Comparison of ENCODE assay signal across 24 cellular contexts in genomic region chr1:89203166-89203565, GRCh38. TPM values are rescaled to one million over a fixed set of nuclear protein-coding genes. Genes with fewer than 3 reads are reported as not detected.
A peak's percentile ranks its signal among the peaks of the same experiment; 100 is the strongest.
DNase-seq lines count a peak whose midpoint lies in the region; ATAC-seq and TF ChIP-seq lines count a peak whose summit lies in the region.
"Had no signal": no experiment of that assay in that cellular context is flagged by ENCODE, and none has a peak within 500 bp of the region (broad histone marks: within the 10 kb centered on the region; RNA-seq: fewer than 3 reads in every experiment).

No MANE protein-coding gene starts in this region.

- H2BK5ac ChIP-seq in H9 (ENCODE audit: insufficient read length, low read length) = no peak overlapping the region

- H2BK120ac ChIP-seq in H9 (ENCODE audit: low read depth, low read length, poor library complexity, severe bottlenecking) = no peak overlapping the region

- ATAC-seq in activated CD8-positive, alpha-beta T cell treated with anti-CD3 and anti-CD28 coated beads for 36 hours = peak; percentile 40
- ATAC-seq in activated CD8-positive, alpha-beta T cell treated with anti-CD3 and anti-CD28 coated beads, Interleukin-2, amount 10 ng/mL, durations not matched to agents 7 days and 5 days = no peak
- peak; percentile 77 for ATAC-seq in stimulated activated effector memory CD8-positive, alpha-beta T cell treated with anti-CD3 and anti-CD28 coated beads, Interleukin-12 subunit alpha, Interleukin-12 subunit beta, amount 100 ng/mL, for 72 hours
- ATAC-seq: Right ventricle myocardium inferior, T-helper 17 cell, WTC11 had no signal

- H3K27ac Mint-ChIP-seq in activated CD8-positive, alpha-beta T cell treated with anti-CD3 and anti-CD28 coated beads for 36 hours = no peak overlapping the region
- no peak overlapping the region for H3K27ac Mint-ChIP-seq in activated CD8-positive, alpha-beta T cell treated with anti-CD3 and anti-CD28 coated beads, Interleukin-2, amount 10 ng/mL, durations not matched to agents 7 days and 5 days
- no peak overlapping the region for H3K27ac Mint-ChIP-seq in stimulated activated effector memory CD8-positive, alpha-beta T cell treated with anti-CD3 and anti-CD28 coated beads, Interleukin-12 subunit alpha, Interleukin-12 subunit beta, amount 100 ng/mL, for 72 hours
- no peak overlapping the region for H3K27ac Mint-ChIP-seq in H9
- H3K27ac Mint-ChIP-seq: activated T-helper 2 cell treated with anti-CD3 and anti-CD28 coated beads, Interferon-gamma antibody, Interleukin-2, Interleukin-4, amounts not matched to agents 10 μg/mL and 5 μg/mL and 100 μg/mL, durations not matched to agents 14 hours and 24 hours and 36 hours; IgD-negative memory B cell; stimulated activated naive CD8-positive, alpha-beta T cell treated with anti-CD3 and anti-CD28 coated beads, Interleukin-15, Interleukin-2, amounts not matched to agents 100 ng/mL and 50 ng/mL, for 24 hours; T-helper 17 cell; type B pancreatic cell; WTC11 had no signal

- H3K27me3 ChIP-seq in thyroid gland = no peaks in the 10 kb centered on the region
- no peaks in the 10 kb centered on the region for H3K27me3 ChIP-seq in H9 (ENCODE audit: insufficient read depth, low read length)

- peaks cover 42% of the 10 kb centered on the region for H3K4me1 Mint-ChIP-seq in activated CD8-positive, alpha-beta T cell treated with anti-CD3 and anti-CD28 coated beads for 36 hours (ENCODE audit: low read depth)
- peaks cover 20% of the 10 kb centered on the region for H3K4me1 Mint-ChIP-seq in activated CD8-positive, alpha-beta T cell treated with anti-CD3 and anti-CD28 coated beads, Interleukin-2, amount 10 ng/mL, durations not matched to agents 7 days and 5 days (ENCODE audit: low read depth)
- peaks cover 46% of the 10 kb centered on the region for H3K4me1 Mint-ChIP-seq in stimulated activated effector memory CD8-positive, alpha-beta T cell treated with anti-CD3 and anti-CD28 coated beads, Interleukin-12 subunit alpha, Interleukin-12 subunit beta, amount 100 ng/mL, for 72 hours
- H3K4me1 Mint-ChIP-seq in H9 = peaks cover 2 to 4% of the 10 kb centered on the region in 2 experiments; a peak in 1 of 4 replicates

- H3K27me3 Mint-ChIP-seq in activated CD8-positive, alpha-beta T cell treated with anti-CD3 and anti-CD28 coated beads for 36 hours = no peaks in the 10 kb centered on the region
- no peaks in the 10 kb centered on the region for H3K27me3 Mint-ChIP-seq in activated CD8-positive, alpha-beta T cell treated with anti-CD3 and anti-CD28 coated beads, Interleukin-2, amount 10 ng/mL, durations not matched to agents 7 days and 5 days (ENCODE audit: low read depth)
- no peaks in the 10 kb centered on the region for H3K27me3 Mint-ChIP-seq in H9 (ENCODE audit: low read depth)
- H3K27me3 Mint-ChIP-seq: CD4-positive, alpha-beta T cell; IgD-negative memory B cell; stimulated activated naive CD8-positive, alpha-beta T cell treated with anti-CD3 and anti-CD28 coated beads, Interleukin-15, Interleukin-2, amounts not matched to agents 100 ng/mL and 50 ng/mL, for 24 hours; T-helper 17 cell had no signal

- peaks cover 1 to 2% of the 10 kb centered on the region in 2 donors for H3K4me1 ChIP-seq in thyroid gland
- H3K4me1 ChIP-seq in H9 (ENCODE audit: insufficient read depth, low read length) = no peaks in the 10 kb centered on the region

- H4K8ac ChIP-seq in H9 (replicated peaks; ENCODE audit: insufficient read length, low read depth, low read length) = no peak overlapping the region

- no peak overlapping the region for H3K27ac ChIP-seq in thyroid gland
- H3K27ac ChIP-seq in H9 (ENCODE audit: insufficient read length, low read depth, low read length) = no peak overlapping the region

- H3K14ac ChIP-seq in H9 (ENCODE audit: insufficient read depth, low read length) = no peak overlapping the region

- peaks cover 22% of the 10 kb centered on the region for H3K9me3 Mint-ChIP-seq in activated CD8-positive, alpha-beta T cell treated with anti-CD3 and anti-CD28 coated beads for 36 hours
- peaks cover 21% of the 10 kb centered on the region for H3K9me3 Mint-ChIP-seq in activated CD8-positive, alpha-beta T cell treated with anti-CD3 and anti-CD28 coated beads, Interleukin-2, amount 10 ng/mL, durations not matched to agents 7 days and 5 days (ENCODE audit: insufficient read depth)
- H3K9me3 Mint-ChIP-seq in stimulated activated effector memory CD8-positive, alpha-beta T cell treated with anti-CD3 and anti-CD28 coated beads, Interleukin-12 subunit alpha, Interleukin-12 subunit beta, amount 100 ng/mL, for 72 hours = peaks cover 8% of the 10 kb centered on the region
- peaks cover 18 to 29% of the 10 kb centered on the region in 2 experiments for H3K9me3 Mint-ChIP-seq in H9
- H3K9me3 Mint-ChIP-seq: type B pancreatic cell had no signal

- no peaks in the 10 kb centered on the region for H3K79me2 ChIP-seq in H9 (ENCODE audit: insufficient read depth, low read length)

- no peak overlapping the region for H3K4me2 ChIP-seq in H9 (ENCODE audit: insufficient read depth, insufficient read length, low read length)

- no peak for TF ChIP-seq POLR2A in thyroid gland (IDR thresholded peaks at IDR 0.05)

- no peak overlapping the region for H3K18ac ChIP-seq in H9 (ENCODE audit: insufficient read length, low read depth, low read length)

- no peak overlapping the region for H3K9ac ChIP-seq in H9 (ENCODE audit: extremely low read depth, insufficient read length, low read length)

- no peak overlapping the region for H3K4me3 Mint-ChIP-seq in activated CD8-positive, alpha-beta T cell treated with anti-CD3 and anti-CD28 coated beads for 36 hours
- H3K4me3 Mint-ChIP-seq in activated CD8-positive, alpha-beta T cell treated with anti-CD3 and anti-CD28 coated beads, Interleukin-2, amount 10 ng/mL, durations not matched to agents 7 days and 5 days = no peak overlapping the region
- H3K4me3 Mint-ChIP-seq in stimulated activated effector memory CD8-positive, alpha-beta T cell treated with anti-CD3 and anti-CD28 coated beads, Interleukin-12 subunit alpha, Interleukin-12 subunit beta, amount 100 ng/mL, for 72 hours = no peak overlapping the region
- H3K4me3 Mint-ChIP-seq in H9 = no peak overlapping the region
- H3K4me3 Mint-ChIP-seq: CD4-positive, alpha-beta T cell; IgD-negative memory B cell; stimulated activated naive CD8-positive, alpha-beta T cell treated with anti-CD3 and anti-CD28 coated beads, Interleukin-15, Interleukin-2, amounts not matched to agents 100 ng/mL and 50 ng/mL, for 24 hours; T-helper 17 cell; type B pancreatic cell; WTC11 had no signal

- CTCF ChIA-PET in activated CD8-positive, alpha-beta T cell treated with anti-CD3 and anti-CD28 coated beads for 36 hours (lab: Charles Lee) = interaction anchor here (1.4 to 2.0 kb wide), 3 partner anchors 63 to 230 kb away, joined by 4 to 7 read pairs (median 5); no protein-coding TSS in a partner anchor
- CTCF ChIA-PET in activated CD8-positive, alpha-beta T cell treated with anti-CD3 and anti-CD28 coated beads, Interleukin-2, amount 10 ng/mL, durations not matched to agents 7 days and 5 days (lab: Charles Lee) = interaction anchor here (0.7 kb wide), 1 partner anchor 17 kb away, joined by 3 read pairs; no protein-coding TSS in a partner anchor

- intact Hi-C loops in activated CD8-positive, alpha-beta T cell treated with anti-CD3 and anti-CD28 coated beads for 36 hours (cut with micrococcal nuclease) = no loop called here
- intact Hi-C loops in thyroid gland (cut with DNase I) = no loop called here

- no peaks in the 10 kb centered on the region for H3K9me3 ChIP-seq in thyroid gland
- peaks cover 7% of the 10 kb centered on the region for H3K9me3 ChIP-seq in H9 (ENCODE audit: control insufficient read depth, low read depth, low read length)

- WGBS in thyroid gland, 2 donors = 96 to 97% methylated on average over 1 of the region's 1 CpG
- no CpG with 5 or more reads among the region's 1 CpG for WGBS in H9 (ENCODE audit: extremely low coverage, insufficient read length, low lambda C conversion rate)

- POLR2A ChIA-PET in activated CD8-positive, alpha-beta T cell treated with anti-CD3 and anti-CD28 coated beads for 36 hours (lab: Charles Lee) = interaction anchor here (1.2 to 1.9 kb wide), 2 partner anchors 57 to 76 kb away, joined by 6 to 8 read pairs; partner anchors contain the start of gene GBP2
- POLR2A ChIA-PET in activated CD8-positive, alpha-beta T cell treated with anti-CD3 and anti-CD28 coated beads, Interleukin-2, amount 10 ng/mL, durations not matched to agents 7 days and 5 days (lab: Charles Lee) = interaction anchor here (0.8 to 1.3 kb wide), 2 partner anchors 57 to 76 kb away, joined by 3 to 4 read pairs; no protein-coding TSS in a partner anchor

- no peak overlapping the region for H3T11ph ChIP-seq in H9 (ENCODE audit: low read length)

- no peak overlapping the region for H3K56ac ChIP-seq in H9 (ENCODE audit: insufficient read length, low read depth, low read length)

- no peaks in the 10 kb centered on the region for H3K36me3 ChIP-seq in thyroid gland

- H2BK12ac ChIP-seq in H9 (ENCODE audit: insufficient read length, low read depth, low read length) = no peak overlapping the region

- H3K36me3 Mint-ChIP-seq in activated CD8-positive, alpha-beta T cell treated with anti-CD3 and anti-CD28 coated beads for 36 hours (ENCODE audit: low read depth) = peaks cover 27% of the 10 kb centered on the region
- H3K36me3 Mint-ChIP-seq in activated CD8-positive, alpha-beta T cell treated with anti-CD3 and anti-CD28 coated beads, Interleukin-2, amount 10 ng/mL, durations not matched to agents 7 days and 5 days (ENCODE audit: low read depth) = peaks cover 43% of the 10 kb centered on the region
- H3K36me3 Mint-ChIP-seq in stimulated activated effector memory CD8-positive, alpha-beta T cell treated with anti-CD3 and anti-CD28 coated beads, Interleukin-12 subunit alpha, Interleukin-12 subunit beta, amount 100 ng/mL, for 72 hours = no peaks in the 10 kb centered on the region
- peaks cover 2 to 12% (median 12%) of the 10 kb centered on the region in 3 experiments; a peak in 6 of 7 replicates for H3K36me3 Mint-ChIP-seq in H9 (ENCODE audit: insufficient read depth in 1 of 3, low read depth in 3 of 3)
- H3K36me3 Mint-ChIP-seq: type B pancreatic cell had no signal

- no peaks in the 10 kb centered on the region for H3K79me1 ChIP-seq in H9 (ENCODE audit: insufficient read depth, low read depth, low read length, poor library complexity, severe bottlenecking)

- H4K91ac ChIP-seq in H9 (ENCODE audit: insufficient read length, low read depth, low read length) = no peak overlapping the region

- no peak overlapping the region for H2AK5ac ChIP-seq in H9 (ENCODE audit: insufficient read length, low read length)

- H4K5ac ChIP-seq in H9 (ENCODE audit: insufficient read length, low read depth, low read length) = no peak overlapping the region

- no peak overlapping the region for H2BK20ac ChIP-seq in H9 (ENCODE audit: low read depth, low read length, poor library complexity, severe bottlenecking)

- no peak overlapping the region for H2AFZ ChIP-seq in H9 (ENCODE audit: low read length)

- H3K23me2 ChIP-seq in H9 (ENCODE audit: insufficient read length, low read depth, low read length, poor library complexity, severe bottlenecking) = no peaks in the 10 kb centered on the region

- DNase-seq in activated CD8-positive, alpha-beta T cell treated with anti-CD3 and anti-CD28 coated beads for 36 hours = no peak
- DNase-seq in activated CD8-positive, alpha-beta T cell treated with anti-CD3 and anti-CD28 coated beads, Interleukin-2, amount 10 ng/mL, durations not matched to agents 7 days and 5 days = no peak
- peak; percentile 69 for DNase-seq in NCI-H226
- peak; percentile 51 for DNase-seq in epithelial cell of esophagus (ENCODE audit: low read depth)
- no peak for DNase-seq in stimulated activated effector memory CD8-positive, alpha-beta T cell treated with anti-CD3 and anti-CD28 coated beads, Interleukin-12 subunit alpha, Interleukin-12 subunit beta, amount 100 ng/mL, for 72 hours (ENCODE audit: low spot score in 2 of 2)
- DNase-seq in thyroid gland = no peak
- DNase-seq in midbrain (lab: John Stamatoyannopoulos, UW) = no peak
- DNase-seq in H9 = no peak
- DNase-seq: CD4-positive, alpha-beta T cell; DMS53; GOT3; NCI-H1694 treated with DMSO at 0.1 percent for 48 hours; NCI-H510A; retina; T-helper 17 cell had no signal

- no peak for TF ChIP-seq CTCF in activated CD8-positive, alpha-beta T cell treated with anti-CD3 and anti-CD28 coated beads for 36 hours (IDR thresholded peaks at IDR 0.05)
- TF ChIP-seq CTCF in epithelial cell of esophagus (IDR thresholded peaks at IDR 0.05; ENCODE audit: insufficient read depth, low read depth, low read length, missing control alignments) (no peak), thyroid gland (IDR thresholded peaks at IDR 0.05) (no peak), H9 (conservative IDR thresholded peaks at IDR 0.05) (no peak)

- H4K20me1 ChIP-seq in H9 (ENCODE audit: control insufficient read depth, insufficient read depth, insufficient read length) = no peaks in the 10 kb centered on the region

- H3K4ac ChIP-seq in H9 (ENCODE audit: low read depth, low read length) = no peak overlapping the region

- H3K4me3 ChIP-seq in epithelial cell of esophagus (ENCODE audit: low read length) = no peak overlapping the region
- no peak overlapping the region for H3K4me3 ChIP-seq in thyroid gland (replicated peaks in 1 of 3)

- H3K23ac ChIP-seq in H9 (ENCODE audit: insufficient read length, low read depth, low read length) = no peak overlapping the region

- H2BK15ac ChIP-seq in H9 (ENCODE audit: low read depth, low read length) = no peak overlapping the region

RNA-seq across cellular contexts. Expression of gene GBP4, which starts 4.4 kb away (rescaled TPM):
- total RNA-seq in activated CD8-positive, alpha-beta T cell treated with anti-CD3 and anti-CD28 coated beads for 36 hours = 10 to 100 TPM; 34.2 to 38.3 TPM
- total RNA-seq in activated CD8-positive, alpha-beta T cell treated with anti-CD3 and anti-CD28 coated beads, Interleukin-2, amount 10 ng/mL, durations not matched to agents 7 days and 5 days = 10 to 100 TPM; 51.0 to 60.7 TPM
- total RNA-seq in thyroid gland (10 to 100 TPM in 2 of 4 donors, 1 to 10 TPM in 2; 2.5 to 11.0 (median 8.7) TPM), H9 (2021) (not detected in 2 replicates)

RNA-seq across cellular contexts. Expression of gene GBP7, which starts 27.4 kb away (rescaled TPM):
- total RNA-seq in activated CD8-positive, alpha-beta T cell treated with anti-CD3 and anti-CD28 coated beads for 36 hours = under 1 TPM; 0.11 to 0.20 TPM
- under 1 TPM; 0.11 to 0.26 TPM for total RNA-seq in activated CD8-positive, alpha-beta T cell treated with anti-CD3 and anti-CD28 coated beads, Interleukin-2, amount 10 ng/mL, durations not matched to agents 7 days and 5 days
- total RNA-seq in thyroid gland (not detected), H9 (2021) (not detected in 2 replicates)
- total RNA-seq: A673; activated T-helper 2 cell treated with anti-CD3 and anti-CD28 coated beads, Interferon-gamma antibody, Interleukin-2, Interleukin-4, amounts not matched to agents 10 μg/mL and 5 μg/mL and 100 μg/mL, durations not matched to agents 14 hours and 24 hours and 36 hours; CD4-positive, alpha-beta T cell; cerebellum; mononuclear cell; Right ventricle myocardium inferior; T-helper 17 cell; WTC11 had no signal

Comparison
In these comparisons a context has a peak if more than half of its experiments do, and no peak if none do; other contexts are left out.
1. DNase-seq: peak in NCI-H226 (single experiment) and epithelial cell of esophagus (single experiment); none in activated CD8-positive, alpha-beta T cell treated with anti-CD3 and anti-CD28 coated beads for 36 hours (single experiment), activated CD8-positive, alpha-beta T cell treated with anti-CD3 and anti-CD28 coated beads, Interleukin-2, amount 10 ng/mL, durations not matched to agents 7 days and 5 days (single experiment), stimulated activated effector memory CD8-positive, alpha-beta T cell treated with anti-CD3 and anti-CD28 coated beads, Interleukin-12 subunit alpha, Interleukin-12 subunit beta, amount 100 ng/mL, for 72 hours (0 of 2), thyroid gland (0 of 2), midbrain (single experiment) and H9 (single experiment).